21 cellular contexts compared by ENCODE assay signal in genomic region chr18:23701544-23702064, GRCh38.
"Had no signal": no experiment of that assay in that cellular context is flagged by ENCODE, and none has a peak within 500 bp of the region (broad histone marks: within the 10 kb centered on the region; RNA-seq: fewer than 3 reads in every experiment).

No MANE protein-coding gene starts in this region.

- H3K4me1 ChIP-seq: Peyer's patch, SJCRH30 had no signal

- ATAC-seq: Right ventricle myocardium inferior, SK-N-SH treated with all-trans-retinoic acid at 6 μM for 48 hours had no signal

- H3K36me3 ChIP-seq: Peyer's patch, SJCRH30 had no signal

- H3K27ac ChIP-seq: HL-60, Peyer's patch, SJCRH30 had no signal

- H3K27me3 ChIP-seq: MG63, Peyer's patch, SJCRH30 had no signal

- H3K4me3 ChIP-seq: MG63, Peyer's patch, SJCRH30 had no signal

- H3K9me3 ChIP-seq: MG63, Peyer's patch, SJCRH30 had no signal

- DNase-seq: KG1, MG63, NCI-H1105, NCI-H1417, NCI-H1436 treated with DMSO at 0.1 percent for 48 hours, NCI-H1694, NCI-H187 treated with DMSO at 0.1 percent for 48 hours, NCI-H2029 treated with DMSO at 0.1 percent for 48 hours, NCI-H2171 treated with DMSO at 0.1 percent for 48 hours, NCI-H345, NCI-H446 treated with DMSO at 0.1 percent for 48 hours, NCI-H510A treated with DMSO at 0.1 percent for 48 hours, NCI-H526, PC-3, Peyer's patch, SHP77 treated with DMSO at 0.1 percent for 48 hours, SJCRH30, T-helper 1 cell had no signal
